Comparison of ENCODE assay signal across 2 cellular contexts in genomic region chr20:16491277-16491912, GRCh38.
TF ChIP-seq lines count a peak whose summit lies in the region.

No MANE protein-coding gene starts in this region.

TF ChIP-seq in GM12878, 131 proteins besides CTCF, POLR2A, EP300 and RAD21 (continued from another document and continues in another):
- TF ChIP-seq CEBPZ (IDR thresholded peaks at IDR 0.05; ENCODE audit: low read depth, low read length) (no peak), PRDM15 (CRISPR knock-in tag; IDR thresholded peaks at IDR 0.05) (no peak), HSF1 (IDR thresholded peaks at IDR 0.05; ENCODE audit: low read depth, low read length) (no peak), TARDBP (IDR thresholded peaks at IDR 0.05; ENCODE audit: borderline replicate concordance) (no peak), CREB1 (IDR thresholded peaks at IDR 0.05; ENCODE audit: low read depth) (no peak), IKZF2 (IDR thresholded peaks at IDR 0.05) (peak; percentile 65 to 70), ZBTB11 (CRISPR knock-in tag; IDR thresholded peaks at IDR 0.05) (no peak), JUNB (IDR thresholded peaks at IDR 0.05) (no peak), BACH1 (IDR thresholded peaks at IDR 0.05; ENCODE audit: borderline replicate concordance) (no peak), SPI1 (IDR thresholded peaks at IDR 0.05; ENCODE audit: borderline replicate concordance, insufficient read depth, low read depth, low read length) (peak; percentile 92), DPF2 (IDR thresholded peaks at IDR 0.05) (peak; percentile 81), ZNF217 (IDR thresholded peaks at IDR 0.05) (peak; percentile 68; the same call in 1 of the 2 replicates), ATF3 (IDR thresholded peaks at IDR 0.05; ENCODE audit: borderline replicate concordance, extremely low read depth, low read depth, low read length) (no peak), ZNF274 (IDR thresholded peaks at IDR 0.05; ENCODE audit: insufficient read depth, insufficient read length) (no peak)

TF ChIP-seq in HepG2, 621 proteins besides CTCF, POLR2A, EP300 and RAD21 (continued from another document):
- TF ChIP-seq MYPOP (CRISPR knock-in tag; IDR thresholded peaks at IDR 0.05) (no peak), KDM6A (CRISPR knock-in tag; IDR thresholded peaks at IDR 0.05; ENCODE audit: low read depth) (no peak)
